ENCODE assay signal across 8 cellular contexts in genomic region chr19:56367829-56368711, GRCh38. TPM values are rescaled to one million over a fixed set of nuclear protein-coding genes. Genes with fewer than 3 reads are reported as not detected.
DNase-seq lines count a peak whose midpoint lies in the region; ATAC-seq, FAIRE-seq and TF ChIP-seq lines count a peak whose summit lies in the region.

No MANE protein-coding gene starts in this region.

- H3F3A ChIP-seq in GM23248 (ENCODE audit: insufficient read depth), result peaks cover 40% of the 10 kb centered on the region

- H3K9me2 ChIP-seq in GM23248 (ENCODE audit: insufficient read depth), result no peaks in the 10 kb centered on the region

- peaks cover 19% of the 10 kb centered on the region for H3K36me3 ChIP-seq in GM23248 (ENCODE audit: low read depth)
- peaks cover 2 to 9% of the 10 kb centered on the region in 2 experiments for H3K36me3 ChIP-seq in keratinocyte (ENCODE audit: control insufficient read depth in 2 of 2, extremely low read depth in 1 of 2, insufficient read depth in 2 of 2, low read length in 2 of 2)

- H3K4me3 Mint-ChIP-seq in CD14-positive monocyte (peak overlapping the region; percentile 93 to 97), chondrocyte (ENCODE audit: unreplicated experiment) (peak overlapping the region; percentile 87)

- peaks cover 0 to 5% (median 3%) of the 10 kb centered on the region in 3 donors for H3K27me3 Mint-ChIP-seq in CD14-positive monocyte (ENCODE audit: low read depth in 3 of 3)
- no peaks in the 10 kb centered on the region for H3K27me3 Mint-ChIP-seq in chondrocyte (ENCODE audit: low read depth)

- peak overlapping the region; percentile 75 for H3K4me3 ChIP-seq in GM23248
- H3K4me3 ChIP-seq in keratinocyte (ENCODE audit: control insufficient read depth in 2 of 3, extremely low read depth in 1 of 3, insufficient read depth in 2 of 3, low read depth in 1 of 3, low read length in 3 of 3), result peak overlapping the region; percentile 58 to 81 (median 79)

- 3% methylated on average over 56 to 64 of the region's 65 CpGs for WGBS in GM23248 (ENCODE audit: low coverage in 1 of 2, low lambda C conversion rate in 2 of 2, missing lambda C conversion rate in 2 of 2), 2 experiments

- H3K79me2 ChIP-seq in GM23248 (ENCODE audit: insufficient read depth), result peaks cover 31% of the 10 kb centered on the region
- H3K79me2 ChIP-seq in keratinocyte (ENCODE audit: control insufficient read depth, insufficient read depth, low read length), result peaks cover 17% of the 10 kb centered on the region

- H4K20me1 ChIP-seq in GM23248 (ENCODE audit: insufficient read depth) (no peaks in the 10 kb centered on the region), keratinocyte (ENCODE audit: control insufficient read depth, extremely low read depth, insufficient read depth, low read length) (no peaks in the 10 kb centered on the region)

- H3K4me1 ChIP-seq in GM23248 (ENCODE audit: insufficient read depth) (peaks cover 32% of the 10 kb centered on the region), keratinocyte (ENCODE audit: control insufficient read depth, extremely low read depth, insufficient read depth, low read length) (peaks cover 10% of the 10 kb centered on the region)

- in situ Hi-C loops in GM23248 (cut with MboI), result no loop called here

- H3K27ac Mint-ChIP-seq in CD14-positive monocyte, result peak overlapping the region; percentile 37 to 88 (median 76)
- peak overlapping the region; percentile 90 for H3K27ac Mint-ChIP-seq in chondrocyte (ENCODE audit: unreplicated experiment)

- DNase-seq in CD14-positive monocyte (ENCODE audit: low spot score) (peak; percentile 83), GM23248 (peak; percentile 98), NCI-H2081 treated with DMSO at 0.1 percent for 48 hours (lab: John Stamatoyannopoulos, UW) (peak; percentile 69), chondrocyte (ENCODE audit: low spot score) (peak; percentile 95), keratinocyte (ENCODE audit: low read depth, low spot score) (peak; percentile 80), smooth muscle cell of the brain vasculature (ENCODE audit: low read depth, low spot score) (peak; percentile 81)
- peak; percentile 66 to 76 for DNase-seq in activated CD4-positive, alpha-beta T cell treated with anti-CD3 and anti-CD28 coated beads for 4 hours

- H3K27me3 ChIP-seq in GM23248 (replicated peaks; ENCODE audit: insufficient read depth) (no peaks in the 10 kb centered on the region), keratinocyte (ENCODE audit: control insufficient read depth, extremely low read depth, insufficient read depth, low read length) (no peaks in the 10 kb centered on the region)

- H3K9me3 ChIP-seq in GM23248 (ENCODE audit: low read depth) (no peaks in the 10 kb centered on the region), keratinocyte (ENCODE audit: control insufficient read depth, low read depth, low read length) (peaks cover 6% of the 10 kb centered on the region)

- no peak for ATAC-seq in HG02610 (IDR thresholded peaks at IDR 0.05; ENCODE audit: unreplicated experiment)

- peak; percentile 76 for FAIRE-seq in keratinocyte (lab: Jason Lieb, UNC)

- no peaks in the 10 kb centered on the region for H3K9me1 ChIP-seq in keratinocyte (ENCODE audit: control insufficient read depth, extremely low read depth, insufficient read depth, low read length)

- peak overlapping the region; percentile 88 for H3K4me2 ChIP-seq in GM23248 (ENCODE audit: unreplicated experiment)
- peak overlapping the region; percentile 99 for H3K4me2 ChIP-seq in keratinocyte (ENCODE audit: control insufficient read depth, extremely low read depth, insufficient read depth, low read depth, low read length)

- H3K9ac ChIP-seq in GM23248 (peak overlapping the region; percentile 85), keratinocyte (ENCODE audit: control insufficient read depth, extremely low read depth, insufficient read depth, low read length) (peak overlapping the region; percentile 85)

- H3K36me3 Mint-ChIP-seq in CD14-positive monocyte (peaks cover 17 to 23% of the 10 kb centered on the region in 2 donors), chondrocyte (ENCODE audit: low read depth) (peaks cover 28% of the 10 kb centered on the region)

- TF ChIP-seq CTCF in CD14-positive monocyte (IDR thresholded peaks at IDR 0.05) (no peak), chondrocyte (IDR thresholded peaks at IDR 0.05) (peak; percentile 26), keratinocyte (optimal IDR thresholded peaks at IDR 0.05 in 1 of 3, IDR thresholded peaks at IDR 0.05 in 1 of 3, conservative IDR thresholded peaks at IDR 0.05 in 1 of 3; ENCODE audit: extremely low read depth in 1 of 3, insufficient read depth in 2 of 3, low read length in 3 of 3) (peak in 1 of 3 experiments; percentile 8)

- H3K9me3 Mint-ChIP-seq in CD14-positive monocyte (peaks cover 35 to 58% (median 44%) of the 10 kb centered on the region in 7 donors), chondrocyte (ENCODE audit: low read depth) (peaks cover 72% of the 10 kb centered on the region)

- H3K4me1 Mint-ChIP-seq in CD14-positive monocyte (peaks cover 17% of the 10 kb centered on the region), chondrocyte (ENCODE audit: low read depth) (peaks cover 15% of the 10 kb centered on the region)

- peak overlapping the region; percentile 83 for H2AFZ ChIP-seq in GM23248
- peak overlapping the region; percentile 97 for H2AFZ ChIP-seq in keratinocyte (ENCODE audit: control insufficient read depth, low read length)

- peak overlapping the region; percentile 87 for H3K27ac ChIP-seq in GM23248
- H3K27ac ChIP-seq in keratinocyte (ENCODE audit: control insufficient read depth, insufficient read depth, low read length), result peak overlapping the region; percentile 70

- dilution Hi-C loops in keratinocyte (cut with MboI; ENCODE audit: extremely low pct_ligation_motif_present, low sequenced_read_pairs), result no loop called here

- intact Hi-C loops in CD14-positive monocyte (cut with micrococcal nuclease), result no loop called here

RNA-seq across cellular contexts. Expression of gene ZNF582, which starts 25.3 kb away (rescaled TPM):
- polyA plus RNA-seq in CD14-positive monocyte (1 to 10 TPM; 1.4 to 4.9 TPM), GM23248 (2016; fragmentation: Nextera tagmentation; extraction: Ambion mirVana) (4.8 and 5.0 TPM in 2 replicates), keratinocyte (4.0 to 4.7 TPM (median 4.3 TPM) in 3 replicates)
- 4.2 TPM in 2 replicates for total RNA-seq in GM23248 (2014; rRNA removed; shearing (Covaris generic))
- total RNA-seq in chondrocyte, result 1.6 to 4.1 TPM (median 2.3 TPM) in 3 replicates
- 0.72 TPM for polyA plus RNA-seq in keratinocyte (2011; ENCODE audit: low read depth)
- polyA plus RNA-seq in keratinocyte (2011; cell fraction: cytosol; rRNA removed), result 3.7 and 4.4 TPM in 2 replicates
- polyA plus RNA-seq in keratinocyte (2011; cell fraction: nucleus; rRNA removed), result 4.3 and 6.5 TPM in 2 replicates
- polyA plus RNA-seq in keratinocyte (2012; ENCODE audit: low replicate concordance), result 2.4 and 3.6 TPM in 2 replicates
- polyA minus RNA-seq in keratinocyte, result 1.4 to 4.0 TPM (median 3.3 TPM) in 3 replicates
- polyA minus RNA-seq in keratinocyte (2011; cell fraction: cytosol; rRNA and poly(A)+ RNA removed), result 2.5 TPM
- 2.3 and 4.7 TPM in 2 replicates for polyA minus RNA-seq in keratinocyte (2011; cell fraction: nucleus; rRNA and poly(A)+ RNA removed)

RNA-seq across cellular contexts. Expression of gene ZNF583, which starts 36.1 kb away (rescaled TPM):
- 1 to 10 TPM; 4.0 to 6.6 TPM for polyA plus RNA-seq in CD14-positive monocyte
- total RNA-seq in GM23248 (2014; rRNA removed; shearing (Covaris generic)), result 6.7 and 8.0 TPM in 2 replicates
- polyA plus RNA-seq in GM23248 (2016; fragmentation: Nextera tagmentation; extraction: Ambion mirVana), result 5.7 and 6.1 TPM in 2 replicates
- total RNA-seq in chondrocyte, result 3.7 to 8.6 TPM (median 4.4 TPM) in 3 replicates
- 2.3 to 3.3 TPM (median 2.4 TPM) in 3 replicates for polyA plus RNA-seq in keratinocyte
- polyA plus RNA-seq in keratinocyte (2011; ENCODE audit: low read depth), result 2.1 TPM
- polyA plus RNA-seq in keratinocyte (2011; cell fraction: cytosol; rRNA removed), result 1.9 and 3.7 TPM in 2 replicates
- polyA plus RNA-seq in keratinocyte (2011; cell fraction: nucleus; rRNA removed), result 3.5 and 4.1 TPM in 2 replicates
- polyA plus RNA-seq in keratinocyte (2012; ENCODE audit: low replicate concordance), result 1.0 and 2.3 TPM in 2 replicates
- polyA minus RNA-seq in keratinocyte, result 0.59 to 2.7 TPM (median 2.2 TPM) in 3 replicates
- 4.4 TPM for polyA minus RNA-seq in keratinocyte (2011; cell fraction: cytosol; rRNA and poly(A)+ RNA removed)
- 1.7 and 5.2 TPM in 2 replicates for polyA minus RNA-seq in keratinocyte (2011; cell fraction: nucleus; rRNA and poly(A)+ RNA removed)

RNA-seq across cellular contexts. Expression of gene ZSCAN5A, which starts 53.4 kb away (rescaled TPM):
- polyA plus RNA-seq in CD14-positive monocyte, result 1 to 10 TPM; 5.3 to 6.3 TPM
- 3.5 and 4.2 TPM in 2 replicates for total RNA-seq in GM23248 (2014; rRNA removed; shearing (Covaris generic))
- 4.3 and 4.4 TPM in 2 replicates for polyA plus RNA-seq in GM23248 (2016; fragmentation: Nextera tagmentation; extraction: Ambion mirVana)
- 1.5 to 9.9 TPM (median 3.8 TPM) in 3 replicates for total RNA-seq in chondrocyte
- polyA plus RNA-seq in keratinocyte, result 5.7 to 9.4 TPM (median 6.1 TPM) in 3 replicates
- polyA plus RNA-seq in keratinocyte (2011; ENCODE audit: low read depth), result 3.0 TPM
- polyA plus RNA-seq in keratinocyte (2011; cell fraction: cytosol; rRNA removed), result 5.3 and 5.6 TPM in 2 replicates
- polyA plus RNA-seq in keratinocyte (2011; cell fraction: nucleus; rRNA removed), result 5.9 and 6.9 TPM in 2 replicates
- polyA plus RNA-seq in keratinocyte (2012; ENCODE audit: low replicate concordance), result 5.6 and 5.8 TPM in 2 replicates
- 9.3 to 20.1 TPM (median 19.4 TPM) in 3 replicates for polyA minus RNA-seq in keratinocyte
- 2.3 TPM for polyA minus RNA-seq in keratinocyte (2011; cell fraction: cytosol; rRNA and poly(A)+ RNA removed)
- 7.1 and 13.2 TPM in 2 replicates for polyA minus RNA-seq in keratinocyte (2011; cell fraction: nucleus; rRNA and poly(A)+ RNA removed)
